ENCODE assay signal across 18 cellular contexts in genomic region chr1:206439205-206439604, GRCh38.
"Had no signal": no experiment of that assay in that cellular context is flagged by ENCODE, and none has a peak within 500 bp of the region (broad histone marks: within the 10 kb centered on the region; RNA-seq: fewer than 3 reads in every experiment).

No MANE protein-coding gene starts in this region.

- DNase-seq: activated CD4-positive, alpha-beta T cell treated with anti-CD3 and anti-CD28 coated beads for 4 hours; activated CD8-positive, alpha-beta memory T cell treated with anti-CD3 and anti-CD28 coated beads, Interleukin-2, amount 50 U/mL, for 4 hours; activated CD8-positive, alpha-beta T cell treated with anti-CD3 and anti-CD28 coated beads for 36 hours; activated gamma-delta T cell treated with Interleukin-2 at 50 U/mL for 16 hours; activated naive CD4-positive, alpha-beta T cell treated with anti-CD3 and anti-CD28 coated beads, Interleukin-2, amount 10 ng/mL, durations not matched to agents 7 days and 5 days; activated naive CD8-positive, alpha-beta T cell treated with anti-CD3 and anti-CD28 coated beads for 36 hours; activated T-cell treated with anti-CD3 and anti-CD28 coated beads, Interleukin-2, amount 50 U/mL, for 72 hours; brain microvascular endothelial cell; Karpas-422; MM.1S; NCI-H1930; NCI-H526; SIG-M5; T-cell; T-helper 2 cell; T1000; WERI-Rb-1 had no signal

- H3K27ac Mint-ChIP-seq: activated CD8-positive, alpha-beta T cell treated with anti-CD3 and anti-CD28 coated beads for 36 hours; activated naive CD4-positive, alpha-beta T cell treated with anti-CD3 and anti-CD28 coated beads, Interleukin-2, amount 10 ng/mL, durations not matched to agents 7 days and 5 days; activated naive CD8-positive, alpha-beta T cell treated with anti-CD3 and anti-CD28 coated beads for 36 hours; activated T-cell treated with anti-CD3 and anti-CD28 coated beads, Interleukin-2, amount 50 U/mL, for 72 hours; activated T-helper 2 cell treated with anti-CD3 and anti-CD28 coated beads, Interferon-gamma antibody, Interleukin-2, Interleukin-4, amounts not matched to agents 10 μg/mL and 5 μg/mL and 100 μg/mL, durations not matched to agents 14 hours and 24 hours and 36 hours; T-cell had no signal

- H3K9me3 Mint-ChIP-seq: activated CD8-positive, alpha-beta T cell treated with anti-CD3 and anti-CD28 coated beads for 36 hours; activated naive CD4-positive, alpha-beta T cell treated with anti-CD3 and anti-CD28 coated beads, Interleukin-2, amount 10 ng/mL, durations not matched to agents 7 days and 5 days; activated naive CD8-positive, alpha-beta T cell treated with anti-CD3 and anti-CD28 coated beads for 36 hours; activated T-cell treated with anti-CD3 and anti-CD28 coated beads, Interleukin-2, amount 50 U/mL, for 72 hours; activated T-helper 2 cell treated with anti-CD3 and anti-CD28 coated beads, Interferon-gamma antibody, Interleukin-2, Interleukin-4, amounts not matched to agents 10 μg/mL and 5 μg/mL and 100 μg/mL, durations not matched to agents 14 hours and 24 hours and 36 hours; T-cell had no signal

- H3K4me1 Mint-ChIP-seq: activated naive CD4-positive, alpha-beta T cell treated with anti-CD3 and anti-CD28 coated beads, Interleukin-2, amount 10 ng/mL, durations not matched to agents 7 days and 5 days; activated naive CD8-positive, alpha-beta T cell treated with anti-CD3 and anti-CD28 coated beads for 36 hours; T-cell had no signal

- ATAC-seq: activated CD8-positive, alpha-beta T cell treated with anti-CD3 and anti-CD28 coated beads for 36 hours; activated T-cell treated with anti-CD3 and anti-CD28 coated beads, Interleukin-2, amount 50 U/mL, for 72 hours; T-cell had no signal

- H3K27me3 Mint-ChIP-seq: activated CD8-positive, alpha-beta T cell treated with anti-CD3 and anti-CD28 coated beads for 36 hours; activated naive CD4-positive, alpha-beta T cell treated with anti-CD3 and anti-CD28 coated beads, Interleukin-2, amount 10 ng/mL, durations not matched to agents 7 days and 5 days; activated naive CD8-positive, alpha-beta T cell treated with anti-CD3 and anti-CD28 coated beads for 36 hours; T-cell had no signal

- H3K4me3 Mint-ChIP-seq: activated CD8-positive, alpha-beta T cell treated with anti-CD3 and anti-CD28 coated beads for 36 hours; activated naive CD4-positive, alpha-beta T cell treated with anti-CD3 and anti-CD28 coated beads, Interleukin-2, amount 10 ng/mL, durations not matched to agents 7 days and 5 days; activated naive CD8-positive, alpha-beta T cell treated with anti-CD3 and anti-CD28 coated beads for 36 hours; activated T-cell treated with anti-CD3 and anti-CD28 coated beads, Interleukin-2, amount 50 U/mL, for 72 hours; T-cell had no signal
